In genomic region chr6:167849846-167850459, GRCh38 we compare ENCODE assay signal across 1 cellular context.
TF ChIP-seq lines count a peak whose summit lies in the region.

No MANE protein-coding gene starts in this region.

TF ChIP-seq in GM23338, 12 proteins besides CTCF, POLR2A, EP300 and RAD21 (continued from another document):
- TF ChIP-seq ZNF462 (CRISPR knock-in tag; IDR thresholded peaks at IDR 0.05): 0 out of 2 replicates have a peak, but pooled peaks have one; percentile 43
- TF ChIP-seq REST (IDR thresholded peaks at IDR 0.05; ENCODE audit: unreplicated experiment): no peak
- TF ChIP-seq, protein P1, sequence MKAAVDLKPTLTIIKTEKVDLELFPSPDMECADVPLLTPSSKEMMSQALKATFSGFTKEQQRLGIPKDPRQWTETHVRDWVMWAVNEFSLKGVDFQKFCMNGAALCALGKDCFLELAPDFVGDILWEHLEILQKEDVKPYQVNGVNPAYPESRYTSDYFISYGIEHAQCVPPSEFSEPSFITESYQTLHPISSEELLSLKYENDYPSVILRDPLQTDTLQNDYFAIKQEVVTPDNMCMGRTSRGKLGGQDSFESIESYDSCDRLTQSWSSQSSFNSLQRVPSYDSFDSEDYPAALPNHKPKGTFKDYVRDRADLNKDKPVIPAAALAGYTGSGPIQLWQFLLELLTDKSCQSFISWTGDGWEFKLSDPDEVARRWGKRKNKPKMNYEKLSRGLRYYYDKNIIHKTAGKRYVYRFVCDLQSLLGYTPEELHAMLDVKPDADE (IDR thresholded peaks at IDR 0.05): no peak
TF ChIP-seq in GM23338: peak in this region for 2.
